In the genomic region with DNA sequence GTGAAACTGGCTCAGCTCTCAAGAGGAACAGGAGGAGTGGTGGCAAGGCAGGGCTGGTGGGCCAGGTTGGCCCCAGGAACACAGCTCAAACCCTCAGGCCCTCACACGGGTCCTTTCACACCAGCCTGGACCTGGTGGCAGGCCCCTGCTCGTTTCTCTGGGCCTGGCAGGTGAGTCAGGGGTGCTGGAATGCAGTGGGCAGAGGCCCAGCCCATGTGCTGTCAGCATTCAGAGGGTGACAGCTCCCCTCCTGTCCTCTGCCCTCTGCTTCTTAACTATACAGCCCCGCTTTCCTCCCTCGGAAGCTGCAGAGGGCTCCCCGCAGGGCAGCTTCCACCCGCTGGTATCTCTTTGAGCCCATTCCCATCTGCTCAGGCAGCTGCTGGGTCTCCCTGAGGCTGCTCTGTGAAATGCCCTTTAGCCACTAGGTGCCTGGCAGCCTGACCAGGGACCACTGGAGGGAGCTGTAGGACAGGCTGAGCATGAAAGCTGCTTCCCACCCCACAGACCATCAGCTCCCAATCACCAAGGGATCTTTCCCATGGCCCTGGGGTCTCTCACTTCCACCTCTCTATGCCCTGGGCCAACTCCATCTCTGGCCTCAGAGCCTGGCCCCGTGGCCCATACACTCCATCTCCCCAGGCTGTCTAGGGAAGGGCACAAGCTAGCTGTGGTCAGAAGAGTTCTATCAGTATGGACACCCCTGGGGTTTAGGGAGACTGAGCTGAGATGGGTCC, we compare ENCODE assay signal across 8 cellular contexts. TPM values are rescaled to one million over a fixed set of nuclear protein-coding genes. Genes with fewer than 3 reads are reported as not detected.
A peak's percentile ranks its signal among the peaks of the same experiment; 100 is the strongest.
DNase-seq lines count a peak whose midpoint lies in the region; ATAC-seq and TF ChIP-seq lines count a peak whose summit lies in the region.

No MANE protein-coding gene starts in this region.

- POLR2A ChIA-PET in activated naive CD8-positive, alpha-beta T cell treated with anti-CD3 and anti-CD28 coated beads, Interleukin-2, amount 10 ng/mL, durations not matched to agents 7 days and 5 days (lab: Charles Lee), result interaction anchor here (0.6 to 3.1 kb wide), 5 partner anchors 11 to 117 kb away, joined by 3 to 40 read pairs (median 5); no protein-coding TSS in a partner anchor

- no peak overlapping the region for H3K4me3 Mint-ChIP-seq in activated naive CD8-positive, alpha-beta T cell treated with anti-CD3 and anti-CD28 coated beads, Interleukin-2, amount 10 ng/mL, durations not matched to agents 7 days and 5 days

- H3K4me1 ChIP-seq in MM.1S (ENCODE audit: low read length) (no peaks in the 10 kb centered on the region), aorta (ENCODE audit: control insufficient read depth in 1 of 2, insufficient read depth in 2 of 2, low read length in 2 of 2) (no peaks in the 10 kb centered on the region)

- WGBS in aorta, 2 donors, result 9 to 10% methylated on average over 7 of the region's 7 CpGs

- H3K9ac ChIP-seq in MM.1S (ENCODE audit: low read length) (no peak overlapping the region), SK-N-MC (ENCODE audit: insufficient read length) (no peak overlapping the region)

- H2AFZ ChIP-seq in MM.1S (ENCODE audit: low read length), result no peak overlapping the region

- H4K20me1 ChIP-seq in MM.1S (ENCODE audit: insufficient read depth, low read length), result no peaks in the 10 kb centered on the region

- 0 out of 2 replicates have a peak, but pooled peaks cover 3% of the 10 kb centered on the region for H3F3A ChIP-seq in MM.1S (ENCODE audit: insufficient read depth, low read length)

- H3K9me3 ChIP-seq in MM.1S (replicated peaks; ENCODE audit: insufficient read depth, low read length) (no peaks in the 10 kb centered on the region), SK-N-MC (ENCODE audit: low read depth, low read length) (no peaks in the 10 kb centered on the region), aorta (ENCODE audit: control insufficient read depth, low read length) (no peaks in the 10 kb centered on the region)

- peak; percentile 98 for TF ChIP-seq CTCF in AG09309 (IDR thresholded peaks at IDR 0.05; ENCODE audit: control insufficient read depth, insufficient read depth, low read depth, low read length, missing control alignments)
- peak; percentile 92 for TF ChIP-seq CTCF in MM.1S (IDR thresholded peaks at IDR 0.05; ENCODE audit: low read length)

- H3K4me2 ChIP-seq in MM.1S (ENCODE audit: low read depth, low read length), result no peak overlapping the region

- no peaks in the 10 kb centered on the region for H3K36me3 Mint-ChIP-seq in activated naive CD8-positive, alpha-beta T cell treated with anti-CD3 and anti-CD28 coated beads, Interleukin-2, amount 10 ng/mL, durations not matched to agents 7 days and 5 days

- H3K9me3 Mint-ChIP-seq in activated naive CD8-positive, alpha-beta T cell treated with anti-CD3 and anti-CD28 coated beads, Interleukin-2, amount 10 ng/mL, durations not matched to agents 7 days and 5 days, result no peaks in the 10 kb centered on the region

- H3K36me3 ChIP-seq in MM.1S (replicated peaks; ENCODE audit: insufficient read depth, low read length) (no peaks in the 10 kb centered on the region), SK-N-MC (ENCODE audit: insufficient read depth, low read length) (no peaks in the 10 kb centered on the region), aorta (ENCODE audit: control insufficient read depth in 1 of 2, insufficient read depth in 2 of 2, low read length in 1 of 2) (no peaks in the 10 kb centered on the region)

- no peaks in the 10 kb centered on the region for H3K27me3 ChIP-seq in MM.1S (replicated peaks; ENCODE audit: insufficient read depth, low read length)
- H3K27me3 ChIP-seq in aorta (ENCODE audit: control insufficient read depth in 1 of 2, insufficient read depth in 2 of 2, low read length in 1 of 2), result no peaks in the 10 kb centered on the region

- peak; percentile 52 for ATAC-seq in GM18909 (IDR thresholded peaks at IDR 0.05; ENCODE audit: poor library complexity, unreplicated experiment)
- no peak for ATAC-seq in activated naive CD8-positive, alpha-beta T cell treated with anti-CD3 and anti-CD28 coated beads, Interleukin-2, amount 10 ng/mL, durations not matched to agents 7 days and 5 days (ENCODE audit: low read depth)
- peak; percentile 75 for ATAC-seq in aorta (ENCODE audit: low FRiP score)

- H3K27ac ChIP-seq in MM.1S (ENCODE audit: low read length) (no peak overlapping the region), SK-N-MC (no peak overlapping the region), aorta (ENCODE audit: low read depth in 1 of 2, low read length in 2 of 2) (no peak overlapping the region)

- H3K4me1 Mint-ChIP-seq in activated naive CD8-positive, alpha-beta T cell treated with anti-CD3 and anti-CD28 coated beads, Interleukin-2, amount 10 ng/mL, durations not matched to agents 7 days and 5 days, result peaks cover 18% of the 10 kb centered on the region

- no peak overlapping the region for H3K27ac Mint-ChIP-seq in activated naive CD8-positive, alpha-beta T cell treated with anti-CD3 and anti-CD28 coated beads, Interleukin-2, amount 10 ng/mL, durations not matched to agents 7 days and 5 days

- H3K27me3 Mint-ChIP-seq in activated naive CD8-positive, alpha-beta T cell treated with anti-CD3 and anti-CD28 coated beads, Interleukin-2, amount 10 ng/mL, durations not matched to agents 7 days and 5 days, result no peaks in the 10 kb centered on the region

- peaks cover 3% of the 10 kb centered on the region; the same call in 1 of the 2 replicates for H3K79me2 ChIP-seq in MM.1S (ENCODE audit: low read length)

- no peak overlapping the region for H3K4me3 ChIP-seq in AG09309 (ENCODE audit: control insufficient read depth, low read depth, low read length)
- H3K4me3 ChIP-seq in MM.1S (ENCODE audit: low read length), result no peak overlapping the region
- no peak overlapping the region for H3K4me3 ChIP-seq in SK-N-MC
- no peak overlapping the region for H3K4me3 ChIP-seq in aorta (ENCODE audit: low read length in 2 of 2)

- H3K9me2 ChIP-seq in MM.1S (replicated peaks; ENCODE audit: insufficient read depth, low read length), result no peaks in the 10 kb centered on the region

- DNase-seq in AG09309 (ENCODE audit: low read depth) (peak; percentile 40), MM.1S (peak; percentile 76), SK-N-MC (ENCODE audit: low read depth, low spot score) (peak; percentile 18), head of caudate nucleus (peak in 41 of 42 donors; percentile 65 to 94 (median 83)), posterior cingulate gyrus (peak; percentile 59 to 96 (median 80)), aorta (peak; percentile 88 to 92)
- DNase-seq in activated naive CD8-positive, alpha-beta T cell treated with anti-CD3 and anti-CD28 coated beads, Interleukin-2, amount 10 ng/mL, durations not matched to agents 7 days and 5 days, result peak; percentile 71

- intact Hi-C loops in head of caudate nucleus (cut with DNase I), result no loop called here
- intact Hi-C loops in posterior cingulate gyrus (cut with DNase I), result loop anchor here (2.0 kb wide), 1 partner anchor 238 kb away; no protein-coding TSS in a partner anchor
- intact Hi-C loops in aorta (cut with DNase I), result loop anchor here (2.0 to 10.0 kb wide), 4 partner anchors 119 to 294 kb away; a partner anchor contains a TSS

RNA-seq across cellular contexts. Expression of a gene that starts 24.8 kb away (rescaled TPM):
- 1 to 10 TPM; 2.1 to 2.3 TPM for total RNA-seq in activated naive CD8-positive, alpha-beta T cell treated with anti-CD3 and anti-CD28 coated beads, Interleukin-2, amount 10 ng/mL, durations not matched to agents 7 days and 5 days
- total RNA-seq in aorta, result 10 to 100 TPM; 13.8 to 19.0 TPM
- 10 to 100 TPM in 1 of 2 donors, 1 to 10 TPM in 1; 4.3 to 12.7 TPM for polyA plus RNA-seq in aorta

RNA-seq across cellular contexts. Expression of a gene that starts 33.1 kb away (rescaled TPM):
- total RNA-seq in activated naive CD8-positive, alpha-beta T cell treated with anti-CD3 and anti-CD28 coated beads, Interleukin-2, amount 10 ng/mL, durations not matched to agents 7 days and 5 days, result not detected
- total RNA-seq in aorta, result 1 to 10 TPM in 1 of 2 donors, under 1 TPM in 1; 0.71 to 4.5 TPM
- polyA plus RNA-seq in aorta, result under 1 TPM; 0.13 to 0.46 TPM

RNA-seq across cellular contexts. Expression of a gene that starts 33.3 kb away (rescaled TPM):
- under 1 TPM in 1 of 2 experiments, not detected in 1; 0.68 TPM for total RNA-seq in activated naive CD8-positive, alpha-beta T cell treated with anti-CD3 and anti-CD28 coated beads, Interleukin-2, amount 10 ng/mL, durations not matched to agents 7 days and 5 days
- 1 to 10 TPM in 1 of 2 donors, under 1 TPM in 1; 0.23 to 4.9 TPM for total RNA-seq in aorta
- under 1 TPM; 0.38 to 0.43 TPM for polyA plus RNA-seq in aorta

RNA-seq across cellular contexts. Expression of a gene that starts 48.8 kb away (rescaled TPM):
- not detected for total RNA-seq in activated naive CD8-positive, alpha-beta T cell treated with anti-CD3 and anti-CD28 coated beads, Interleukin-2, amount 10 ng/mL, durations not matched to agents 7 days and 5 days
- not detected for total RNA-seq in aorta
- under 1 TPM in 1 of 2 donors, not detected in 1; 0.13 TPM for polyA plus RNA-seq in aorta

RNA-seq across cellular contexts. Expression of a gene that starts 49.0 kb away (rescaled TPM):
- not detected for total RNA-seq in activated naive CD8-positive, alpha-beta T cell treated with anti-CD3 and anti-CD28 coated beads, Interleukin-2, amount 10 ng/mL, durations not matched to agents 7 days and 5 days
- 1 to 10 TPM in 1 of 2 donors, under 1 TPM in 1; 0.65 to 2.6 TPM for total RNA-seq in aorta
- under 1 TPM; 0.03 to 0.13 TPM for polyA plus RNA-seq in aorta

Comparison
In these comparisons a context has a peak if more than half of its experiments do, and no peak if none do; other contexts are left out.
1. DNase-seq: peak in every context shown above with its lines; median percentile 90 in aorta; 83 in head of caudate nucleus; 80 in posterior cingulate gyrus; 76 in MM.1S; 71 in activated naive CD8-positive, alpha-beta T cell treated with anti-CD3 and anti-CD28 coated beads, Interleukin-2, amount 10 ng/mL, durations not matched to agents 7 days and 5 days; 40 in AG09309; 18 in SK-N-MC.
2. RNA of a gene that starts 24.8 kb away (total RNA-seq): 13.8 to 19.0 TPM in aorta; 2.1 to 2.3 TPM in activated naive CD8-positive, alpha-beta T cell treated with anti-CD3 and anti-CD28 coated beads, Interleukin-2, amount 10 ng/mL, durations not matched to agents 7 days and 5 days; every median in the first group is over 4 times any median in the second.